10 cellular contexts compared by ENCODE assay signal in the genomic region with DNA sequence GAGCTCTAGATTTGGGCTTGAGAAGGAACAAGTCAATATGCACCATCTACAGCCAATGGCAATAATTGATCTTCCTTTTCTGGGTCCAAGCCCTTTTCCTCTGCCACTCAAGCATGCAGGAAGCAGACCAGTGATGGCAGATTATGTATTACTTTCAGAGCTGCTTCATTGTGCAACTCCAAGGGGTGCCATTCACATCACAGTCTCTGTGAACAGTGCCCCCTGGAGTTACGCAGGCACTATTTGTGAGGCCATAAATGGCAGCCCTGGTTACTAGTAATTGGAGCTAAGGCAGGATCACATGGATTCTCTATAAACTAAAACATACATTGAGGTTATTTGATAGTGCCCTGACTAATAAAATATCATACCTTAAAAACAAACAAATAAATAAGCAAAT.
DNase-seq lines count a peak whose midpoint lies in the region; ATAC-seq and TF ChIP-seq lines count a peak whose summit lies in the region.
"Had no signal": no experiment of that assay in that cellular context is flagged by ENCODE, and none has a peak within 500 bp of the region (broad histone marks: within the 10 kb centered on the region; RNA-seq: fewer than 3 reads in every experiment).

No MANE protein-coding gene starts in this region.

- TF ChIP-seq CTCF in type B pancreatic cell (conservative IDR thresholded peaks at IDR 0.05) = peak; percentile 57
- TF ChIP-seq CTCF in nephron progenitor cell (IDR thresholded peaks at IDR 0.05) = no peak
- TF ChIP-seq CTCF in testis (IDR thresholded peaks at IDR 0.05) = no peak

- no peak for DNase-seq in activated naive CD8-positive, alpha-beta T cell treated with anti-CD3 and anti-CD28 coated beads, Interleukin-2, amount 50 U/mL, for 24 hours
- no peak for DNase-seq in activated naive CD8-positive, alpha-beta T cell treated with anti-CD3 and anti-CD28 coated beads for 36 hours
- DNase-seq in UCSD-AML1 (lab: John Stamatoyannopoulos, UW; ENCODE audit: unreplicated experiment) = peak; percentile 5
- no peak for DNase-seq in type B pancreatic cell (ENCODE audit: extremely low spot score, unreplicated experiment)
- DNase-seq in NCI-H2107 (lab: John Stamatoyannopoulos, UW) = no peak
- no peak for DNase-seq in nephron progenitor cell
- DNase-seq in testis = no peak
- DNase-seq: T-helper 1 cell had no signal

- H3K9me3 ChIP-seq in testis = no peaks in the 10 kb centered on the region
- H3K9me3 ChIP-seq: Caco-2 had no signal

- H3K27ac ChIP-seq in testis = no peak overlapping the region

- no peaks in the 10 kb centered on the region for H3K4me1 Mint-ChIP-seq in activated naive CD8-positive, alpha-beta T cell treated with anti-CD3 and anti-CD28 coated beads, Interleukin-2, amount 50 U/mL, for 24 hours
- no peaks in the 10 kb centered on the region for H3K4me1 Mint-ChIP-seq in activated naive CD8-positive, alpha-beta T cell treated with anti-CD3 and anti-CD28 coated beads for 36 hours
- peaks cover 6% of the 10 kb centered on the region for H3K4me1 Mint-ChIP-seq in type B pancreatic cell (ENCODE audit: unreplicated experiment)
- no peaks in the 10 kb centered on the region for H3K4me1 Mint-ChIP-seq in nephron progenitor cell

- H3K4me3 ChIP-seq in testis = no peak overlapping the region

- intact Hi-C loops in testis (cut with DNase I; ENCODE audit: low total_unique reads) = no loop called here

- no peaks in the 10 kb centered on the region for H3K4me1 ChIP-seq in testis
- H3K4me1 ChIP-seq: Caco-2 had no signal

- H3K9me3 Mint-ChIP-seq in activated naive CD8-positive, alpha-beta T cell treated with anti-CD3 and anti-CD28 coated beads, Interleukin-2, amount 50 U/mL, for 24 hours = peaks cover 7% of the 10 kb centered on the region
- peaks cover 3% of the 10 kb centered on the region for H3K9me3 Mint-ChIP-seq in activated naive CD8-positive, alpha-beta T cell treated with anti-CD3 and anti-CD28 coated beads for 36 hours
- H3K9me3 Mint-ChIP-seq in type B pancreatic cell (no peaks in the 10 kb centered on the region), nephron progenitor cell (peaks cover 12% of the 10 kb centered on the region)

- H3K27me3 Mint-ChIP-seq in activated naive CD8-positive, alpha-beta T cell treated with anti-CD3 and anti-CD28 coated beads, Interleukin-2, amount 50 U/mL, for 24 hours = no peaks in the 10 kb centered on the region
- H3K27me3 Mint-ChIP-seq in activated naive CD8-positive, alpha-beta T cell treated with anti-CD3 and anti-CD28 coated beads for 36 hours = no peaks in the 10 kb centered on the region
- H3K27me3 Mint-ChIP-seq in type B pancreatic cell = no peaks in the 10 kb centered on the region
- H3K27me3 Mint-ChIP-seq in nephron progenitor cell (ENCODE audit: low read depth, poor library complexity) = no peaks in the 10 kb centered on the region

- peak; percentile 36 for ATAC-seq in activated naive CD8-positive, alpha-beta T cell treated with anti-CD3 and anti-CD28 coated beads, Interleukin-2, amount 50 U/mL, for 24 hours
- ATAC-seq in HG03457 (IDR thresholded peaks at IDR 0.05; ENCODE audit: unreplicated experiment) = peak; percentile 90

- H3K4me3 Mint-ChIP-seq in activated naive CD8-positive, alpha-beta T cell treated with anti-CD3 and anti-CD28 coated beads, Interleukin-2, amount 50 U/mL, for 24 hours = no peak overlapping the region
- H3K4me3 Mint-ChIP-seq in activated naive CD8-positive, alpha-beta T cell treated with anti-CD3 and anti-CD28 coated beads for 36 hours = no peak overlapping the region
- H3K4me3 Mint-ChIP-seq in type B pancreatic cell = no peak overlapping the region
- H3K4me3 Mint-ChIP-seq in nephron progenitor cell = no peak overlapping the region

- H3K36me3 ChIP-seq in testis (ENCODE audit: low read depth, missing control alignments) = no peaks in the 10 kb centered on the region

- H3K27ac Mint-ChIP-seq in activated naive CD8-positive, alpha-beta T cell treated with anti-CD3 and anti-CD28 coated beads, Interleukin-2, amount 50 U/mL, for 24 hours = no peak overlapping the region
- H3K27ac Mint-ChIP-seq in activated naive CD8-positive, alpha-beta T cell treated with anti-CD3 and anti-CD28 coated beads for 36 hours = no peak overlapping the region
- H3K27ac Mint-ChIP-seq in type B pancreatic cell (no peak overlapping the region), nephron progenitor cell (no peak overlapping the region)

- H3K27me3 ChIP-seq in testis = no peaks in the 10 kb centered on the region

- no peak for TF ChIP-seq POLR2A in testis (IDR thresholded peaks at IDR 0.05)

- no peaks in the 10 kb centered on the region for H3K36me3 Mint-ChIP-seq in activated naive CD8-positive, alpha-beta T cell treated with anti-CD3 and anti-CD28 coated beads, Interleukin-2, amount 50 U/mL, for 24 hours (ENCODE audit: low read depth)
- H3K36me3 Mint-ChIP-seq in activated naive CD8-positive, alpha-beta T cell treated with anti-CD3 and anti-CD28 coated beads for 36 hours = peaks cover 1% of the 10 kb centered on the region
- H3K36me3 Mint-ChIP-seq in type B pancreatic cell (no peaks in the 10 kb centered on the region), nephron progenitor cell (ENCODE audit: low read depth) (no peaks in the 10 kb centered on the region)

- 89 to 96% methylated on average over 1 of the region's 1 CpG for WGBS in testis, 2 donors
